Comparison of ENCODE assay signal across 23 cellular contexts in the genomic region with DNA sequence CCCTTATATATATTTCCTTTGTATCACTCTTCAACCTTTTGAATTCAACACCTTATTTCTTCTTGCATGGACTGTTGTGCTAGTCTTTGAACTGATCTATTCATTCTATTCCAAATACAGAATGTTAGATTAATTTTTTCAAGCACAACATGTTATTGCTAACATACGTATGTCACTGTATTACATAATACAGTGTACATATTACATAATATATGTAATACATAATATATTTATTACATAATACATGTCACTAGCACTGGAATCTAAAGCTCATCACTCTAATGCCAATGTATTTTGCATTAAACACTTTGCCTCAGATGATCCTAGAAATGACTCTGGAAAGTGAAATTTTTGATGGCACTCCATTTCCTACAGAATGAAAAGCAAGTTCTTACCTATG.
"Had no signal": no experiment of that assay in that cellular context is flagged by ENCODE, and none has a peak within 500 bp of the region (broad histone marks: within the 10 kb centered on the region; RNA-seq: fewer than 3 reads in every experiment).

No MANE protein-coding gene starts in this region.

- H3K27ac ChIP-seq: epithelial cell of prostate, esophagus squamous epithelium, heart right ventricle, left lung, lower lobe of right lung had no signal

- H3K9me3 ChIP-seq: esophagus squamous epithelium, gastrocnemius medialis, lower lobe of right lung, mucosa of descending colon had no signal

- H3K4me1 ChIP-seq: esophagus squamous epithelium, left lung, lower lobe of right lung had no signal

- DNase-seq: cortex of kidney; effector CD8-positive, alpha-beta T cell; effector memory CD8-positive, alpha-beta T cell; endodermal cell; esophagus squamous epithelium; foreskin fibroblast; foreskin melanocyte; gastrocnemius medialis; glutamatergic neuron; head of caudate nucleus; heart right ventricle; hippocampal formation; left cardiac atrium; left lung; left ventricle myocardium superior; lower lobe of right lung; mesenchymal stem cell; mucosa of descending colon; naive B cell; naive thymus-derived CD8-positive, alpha-beta T cell had no signal

- H3K36me3 ChIP-seq: esophagus squamous epithelium, gastrocnemius medialis, heart right ventricle, lower lobe of right lung had no signal

- H3K4me3 ChIP-seq: esophagus squamous epithelium, gastrocnemius medialis, heart right ventricle, left lung, lower lobe of right lung, mucosa of descending colon had no signal

- FAIRE-seq: endometrium, islet of Langerhans had no signal

- H3K27me3 ChIP-seq: esophagus squamous epithelium, gastrocnemius medialis, heart right ventricle, left lung had no signal
